ENCODE assay signal across 1 cellular context in the genomic region with DNA sequence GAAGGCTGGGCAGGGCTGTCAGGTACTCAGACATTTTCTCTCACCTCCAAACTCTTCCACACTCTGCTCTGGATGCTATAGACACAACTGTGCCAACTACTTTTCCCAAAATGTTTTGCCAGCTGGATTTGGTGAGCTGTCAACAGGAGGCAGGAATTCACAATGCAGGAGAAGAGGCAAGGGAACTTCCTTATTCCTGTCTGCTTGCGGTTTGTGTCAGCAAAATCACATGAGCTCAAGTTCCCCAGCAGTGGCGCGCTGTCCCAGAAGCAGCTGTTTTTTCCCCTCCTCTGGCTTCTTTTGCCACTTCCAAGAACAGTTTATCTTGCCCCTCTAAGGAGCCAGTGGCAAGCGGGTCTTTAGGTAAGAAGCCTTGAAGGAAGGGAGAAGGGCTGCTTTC.
TF ChIP-seq lines count a peak whose summit lies in the region.

No MANE protein-coding gene starts in this region.

TF ChIP-seq in H1, 55 proteins besides CTCF, POLR2A, EP300 and RAD21:
- TF ChIP-seq BACH1 (IDR thresholded peaks at IDR 0.05; ENCODE audit: low read length), result no peak
